Comparison of ENCODE assay signal across 13 cellular contexts in genomic region chr16:81553814-81554675, GRCh38.
DNase-seq lines count a peak whose midpoint lies in the region; ATAC-seq, FAIRE-seq and TF ChIP-seq lines count a peak whose summit lies in the region.
"Had no signal": no experiment of that assay in that cellular context is flagged by ENCODE, and none has a peak within 500 bp of the region (broad histone marks: within the 10 kb centered on the region; RNA-seq: fewer than 3 reads in every experiment).

No MANE protein-coding gene starts in this region.

- no peaks in the 10 kb centered on the region for H3K9me3 Mint-ChIP-seq in activated T-helper 1 cell treated with anti-CD3 and anti-CD28 coated beads, Interleukin-12 subunit alpha, Interleukin-12 subunit beta, Interleukin-2, Interleukin-4 antibody, amounts not matched to agents 30 ng/mL and 10 ng/mL and 1 ng/mL, durations not matched to agents 14 hours and 24 hours and 36 hours
- H3K9me3 Mint-ChIP-seq: stimulated activated naive CD8-positive, alpha-beta T cell treated with anti-CD3 and anti-CD28 coated beads, Interleukin-15, Interleukin-2, amounts not matched to agents 100 ng/mL and 50 ng/mL, for 24 hours had no signal

- H3K4me1 Mint-ChIP-seq in activated T-helper 1 cell treated with anti-CD3 and anti-CD28 coated beads, Interleukin-12 subunit alpha, Interleukin-12 subunit beta, Interleukin-2, Interleukin-4 antibody, amounts not matched to agents 30 ng/mL and 10 ng/mL and 1 ng/mL, durations not matched to agents 14 hours and 24 hours and 36 hours (ENCODE audit: low read depth): peaks cover 43% of the 10 kb centered on the region

- H3K36me3 ChIP-seq in keratinocyte (ENCODE audit: control insufficient read depth in 2 of 2, extremely low read depth in 1 of 2, insufficient read depth in 2 of 2, low read length in 2 of 2) (peaks cover 5 to 9% of the 10 kb centered on the region in 2 experiments), spleen (peaks cover 0 to 9% (median 0%) of the 10 kb centered on the region in 6 donors), MM.1S (replicated peaks; ENCODE audit: insufficient read depth, low read length) (no peaks in the 10 kb centered on the region)

- TF ChIP-seq CTCF in keratinocyte (optimal IDR thresholded peaks at IDR 0.05 in 1 of 3, IDR thresholded peaks at IDR 0.05 in 1 of 3, conservative IDR thresholded peaks at IDR 0.05 in 1 of 3; ENCODE audit: extremely low read depth in 1 of 3, insufficient read depth in 2 of 3, low read length in 3 of 3) (no peak), spleen (IDR thresholded peaks at IDR 0.05 in 8 of 11, conservative IDR thresholded peaks at IDR 0.05 in 3 of 11) (no peak), MM.1S (IDR thresholded peaks at IDR 0.05; ENCODE audit: low read length) (no peak), lower leg skin (IDR thresholded peaks at IDR 0.05) (no peak)

- no peak overlapping the region for H3K4me3 Mint-ChIP-seq in activated T-helper 1 cell treated with anti-CD3 and anti-CD28 coated beads, Interleukin-12 subunit alpha, Interleukin-12 subunit beta, Interleukin-2, Interleukin-4 antibody, amounts not matched to agents 30 ng/mL and 10 ng/mL and 1 ng/mL, durations not matched to agents 14 hours and 24 hours and 36 hours
- H3K4me3 Mint-ChIP-seq: stimulated activated naive CD8-positive, alpha-beta T cell treated with anti-CD3 and anti-CD28 coated beads, Interleukin-15, Interleukin-2, amounts not matched to agents 100 ng/mL and 50 ng/mL, for 24 hours had no signal

- H3K27ac ChIP-seq in keratinocyte (ENCODE audit: control insufficient read depth, insufficient read depth, low read length): peak overlapping the region; percentile 61
- H3K27ac ChIP-seq in spleen: peak overlapping the region in 6 of 8 donors; percentile 18 to 62 (median 36)
- H3K27ac ChIP-seq in MM.1S (ENCODE audit: low read length): no peak overlapping the region

- H3K27ac Mint-ChIP-seq in activated T-helper 1 cell treated with anti-CD3 and anti-CD28 coated beads, Interleukin-12 subunit alpha, Interleukin-12 subunit beta, Interleukin-2, Interleukin-4 antibody, amounts not matched to agents 30 ng/mL and 10 ng/mL and 1 ng/mL, durations not matched to agents 14 hours and 24 hours and 36 hours: peak overlapping the region; percentile 63
- H3K27ac Mint-ChIP-seq: stimulated activated naive CD8-positive, alpha-beta T cell treated with anti-CD3 and anti-CD28 coated beads, Interleukin-15, Interleukin-2, amounts not matched to agents 100 ng/mL and 50 ng/mL, for 24 hours had no signal

- peaks cover 99% of the 10 kb centered on the region for H3K79me2 ChIP-seq in keratinocyte (ENCODE audit: control insufficient read depth, insufficient read depth, low read length)
- H3K79me2 ChIP-seq in MM.1S (ENCODE audit: low read length): peaks cover 4% of the 10 kb centered on the region; the same call in 1 of the 2 replicates

- H3K27me3 ChIP-seq in keratinocyte (ENCODE audit: control insufficient read depth, extremely low read depth, insufficient read depth, low read length) (no peaks in the 10 kb centered on the region), spleen (replicated peaks in 1 of 7) (no peaks in the 10 kb centered on the region), MM.1S (replicated peaks; ENCODE audit: insufficient read depth, low read length) (no peaks in the 10 kb centered on the region)

- no peak for ATAC-seq in HG03135 (IDR thresholded peaks at IDR 0.05; ENCODE audit: unreplicated experiment)

- WGBS in spleen, 5 donors: 77 to 83% (median 77%) methylated on average over 10 of the region's 10 CpGs
- 46 to 49% methylated on average over 10 of the region's 10 CpGs for WGBS in lower leg skin, 2 donors

- H3K36me3 Mint-ChIP-seq in activated T-helper 1 cell treated with anti-CD3 and anti-CD28 coated beads, Interleukin-12 subunit alpha, Interleukin-12 subunit beta, Interleukin-2, Interleukin-4 antibody, amounts not matched to agents 30 ng/mL and 10 ng/mL and 1 ng/mL, durations not matched to agents 14 hours and 24 hours and 36 hours (ENCODE audit: low read depth): peaks cover 9% of the 10 kb centered on the region

- TF ChIP-seq POLR2A in spleen (IDR thresholded peaks at IDR 0.05) (no peak), lower leg skin (IDR thresholded peaks at IDR 0.05) (no peak)

- peak; percentile 16 for DNase-seq in Jurkat, Clone E6-1 (ENCODE audit: low read depth, low spot score)
- no peak for DNase-seq in activated T-helper 1 cell treated with anti-CD3 and anti-CD28 coated beads, Interleukin-12 subunit alpha, Interleukin-12 subunit beta, Interleukin-2, Interleukin-4 antibody, amounts not matched to agents 30 ng/mL and 10 ng/mL and 1 ng/mL, durations not matched to agents 14 hours and 24 hours and 36 hours (ENCODE audit: low spot score)
- DNase-seq in keratinocyte (ENCODE audit: low read depth, low spot score): no peak
- peak; percentile 22 for DNase-seq in spleen
- no peak for DNase-seq in MM.1S
- no peak for DNase-seq in lower leg skin (ENCODE audit: low spot score in 2 of 2)
- DNase-seq: activated naive CD4-positive, alpha-beta T cell treated with anti-CD3 and anti-CD28 coated beads, Interleukin-2, amount 50 U/mL, for 16 hours; EL; GOT3; OCI-M1 had no signal

- no peaks in the 10 kb centered on the region for H3K27me3 Mint-ChIP-seq in activated T-helper 1 cell treated with anti-CD3 and anti-CD28 coated beads, Interleukin-12 subunit alpha, Interleukin-12 subunit beta, Interleukin-2, Interleukin-4 antibody, amounts not matched to agents 30 ng/mL and 10 ng/mL and 1 ng/mL, durations not matched to agents 14 hours and 24 hours and 36 hours (ENCODE audit: insufficient read depth)
- H3K27me3 Mint-ChIP-seq: stimulated activated naive CD8-positive, alpha-beta T cell treated with anti-CD3 and anti-CD28 coated beads, Interleukin-15, Interleukin-2, amounts not matched to agents 100 ng/mL and 50 ng/mL, for 24 hours had no signal

- H3K4me1 ChIP-seq in keratinocyte (ENCODE audit: control insufficient read depth, extremely low read depth, insufficient read depth, low read length) (peaks cover 57% of the 10 kb centered on the region), spleen (peaks cover 0 to 95% (median 46%) of the 10 kb centered on the region in 6 donors), MM.1S (ENCODE audit: low read length) (no peaks in the 10 kb centered on the region)

- no peaks in the 10 kb centered on the region for H3K9me3 ChIP-seq in keratinocyte (ENCODE audit: control insufficient read depth, low read depth, low read length)
- no peaks in the 10 kb centered on the region for H3K9me3 ChIP-seq in spleen
- no peaks in the 10 kb centered on the region for H3K9me3 ChIP-seq in MM.1S (replicated peaks; ENCODE audit: insufficient read depth, low read length)

- no peak overlapping the region for H3K4me3 ChIP-seq in Jurkat, Clone E6-1 (ENCODE audit: low read length)
- no peak overlapping the region for H3K4me3 ChIP-seq in keratinocyte (ENCODE audit: control insufficient read depth in 2 of 3, extremely low read depth in 1 of 3, insufficient read depth in 2 of 3, low read depth in 1 of 3, low read length in 3 of 3)
- no peak overlapping the region for H3K4me3 ChIP-seq in spleen
- H3K4me3 ChIP-seq in MM.1S (ENCODE audit: low read length): no peak overlapping the region
- H3K4me3 ChIP-seq in lower leg skin (ENCODE audit: low read depth, poor library complexity, severe bottlenecking): no peak overlapping the region

- H3K9me1 ChIP-seq in keratinocyte (ENCODE audit: control insufficient read depth, extremely low read depth, insufficient read depth, low read length): peaks cover 16% of the 10 kb centered on the region

- dilution Hi-C loops in keratinocyte (cut with MboI; ENCODE audit: extremely low pct_ligation_motif_present, low sequenced_read_pairs): no loop called here

- no peaks in the 10 kb centered on the region for H3K9me2 ChIP-seq in MM.1S (replicated peaks; ENCODE audit: insufficient read depth, low read length)

- H4K20me1 ChIP-seq in keratinocyte (ENCODE audit: control insufficient read depth, extremely low read depth, insufficient read depth, low read length) (peaks cover 3% of the 10 kb centered on the region), MM.1S (ENCODE audit: insufficient read depth, low read length) (no peaks in the 10 kb centered on the region)

- H3F3A ChIP-seq in MM.1S (ENCODE audit: insufficient read depth, low read length): no peaks in the 10 kb centered on the region

- no peak overlapping the region for H2AFZ ChIP-seq in keratinocyte (ENCODE audit: control insufficient read depth, low read length)
- H2AFZ ChIP-seq in MM.1S (ENCODE audit: low read length): no peak overlapping the region

- intact Hi-C loops in activated T-helper 1 cell treated with anti-CD3 and anti-CD28 coated beads, Interleukin-12 subunit alpha, Interleukin-12 subunit beta, Interleukin-2, Interleukin-4 antibody, amounts not matched to agents 30 ng/mL and 10 ng/mL and 1 ng/mL, durations not matched to agents 14 hours and 24 hours and 36 hours (cut with micrococcal nuclease): loop anchor here (5.0 kb wide), 1 partner anchor 43 kb away; no protein-coding TSS in a partner anchor
- intact Hi-C loops in spleen (cut with DNase I; ENCODE audit: low total_unique reads): no loop called here
- intact Hi-C loops in lower leg skin (cut with DNase I; ENCODE audit: low total_unique reads): no loop called here

- no peak for FAIRE-seq in keratinocyte (lab: Jason Lieb, UNC)
- FAIRE-seq: endometrium had no signal

- H3K4me2 ChIP-seq in keratinocyte (ENCODE audit: control insufficient read depth, extremely low read depth, insufficient read depth, low read depth, low read length): peak overlapping the region; percentile 64
- no peak overlapping the region for H3K4me2 ChIP-seq in MM.1S (ENCODE audit: low read depth, low read length)

- peak overlapping the region; percentile 66 for H3K9ac ChIP-seq in keratinocyte (ENCODE audit: control insufficient read depth, extremely low read depth, insufficient read depth, low read length)
- H3K9ac ChIP-seq in MM.1S (ENCODE audit: low read length): no peak overlapping the region

Comparison
In these comparisons a context has a peak if more than half of its experiments do, and no peak if none do; other contexts are left out.
1. DNase-seq: peak in Jurkat, Clone E6-1 (single experiment) and spleen (single experiment); none in activated T-helper 1 cell treated with anti-CD3 and anti-CD28 coated beads, Interleukin-12 subunit alpha, Interleukin-12 subunit beta, Interleukin-2, Interleukin-4 antibody, amounts not matched to agents 30 ng/mL and 10 ng/mL and 1 ng/mL, durations not matched to agents 14 hours and 24 hours and 36 hours (single experiment), keratinocyte (single experiment), MM.1S (single experiment) and lower leg skin (0 of 2).